9 cellular contexts compared by ENCODE assay signal in genomic region chr2:149562304-149562703, GRCh38. TPM values are rescaled to one million over a fixed set of nuclear protein-coding genes. Genes with fewer than 3 reads are reported as not detected.
DNase-seq lines count a peak whose midpoint lies in the region; ATAC-seq, FAIRE-seq and TF ChIP-seq lines count a peak whose summit lies in the region.
"Had no signal": no experiment of that assay in that cellular context is flagged by ENCODE, and none has a peak within 500 bp of the region (broad histone marks: within the 10 kb centered on the region; RNA-seq: fewer than 3 reads in every experiment).

No MANE protein-coding gene starts in this region.

- TF ChIP-seq POLR2A in K562 (conservative IDR thresholded peaks at IDR 0.05) (no peak), stomach (IDR thresholded peaks at IDR 0.05) (no peak), GM12891 (IDR thresholded peaks at IDR 0.05; ENCODE audit: low read depth, low read length) (no peak)

- in situ Hi-C loops in ACHN (cut with HindIII; ENCODE audit: low pct_ligation_motif_present, low pct_unique_long_range_greater_than_20kb, low sequenced_read_pairs): no loop called here
- in situ Hi-C loops in K562 (cut with MboI): loop anchor here (5.0 to 25.0 kb wide), 2 partner anchors 545 to 900 kb away; no protein-coding TSS in a partner anchor

- TF ChIP-seq RAD21 in K562 (CRISPR knock-in tag; conservative IDR thresholded peaks at IDR 0.05 in 1 of 2, IDR thresholded peaks at IDR 0.05 in 1 of 2): no peak

- H3K4me2 ChIP-seq in K562 (ENCODE audit: insufficient read depth, low read length): no peak overlapping the region

- no peaks in the 10 kb centered on the region for H3K79me2 ChIP-seq in K562 (ENCODE audit: control insufficient read depth, insufficient read depth, low read length)

- no peaks in the 10 kb centered on the region for H4K20me1 ChIP-seq in K562 (replicated peaks; ENCODE audit: control insufficient read depth, insufficient read depth, low read length)

- peaks cover 0 to 10% of the 10 kb centered on the region in 2 donors for H3K27me3 Mint-ChIP-seq in natural killer cell (ENCODE audit: low read depth in 2 of 2)

- H3K4me3 ChIP-seq in K562 (no peak overlapping the region), stomach (peak overlapping the region in 1 of 4 donors; percentile 12)

- H3K9me1 ChIP-seq in K562 (ENCODE audit: control insufficient read depth, insufficient read depth, low read length): no peaks in the 10 kb centered on the region

- H3K4me1 Mint-ChIP-seq in natural killer cell: peaks cover 0 to 4% of the 10 kb centered on the region in 2 donors

- WGBS in K562 (ENCODE audit: insufficient coverage, low coverage, missing lambda C conversion rate): 27% methylated on average over 2 of the region's 2 CpGs
- 9 to 20% (median 13%) methylated on average over 2 of the region's 2 CpGs for WGBS in stomach, 5 donors

- DNase-seq in ACHN: peak; percentile 23
- no peak for DNase-seq in K562 (ENCODE audit: extremely low read depth in 1 of 4, low spot score in 3 of 4)
- DNase-seq in natural killer cell: no peak
- DNase-seq in stomach: no peak
- no peak for DNase-seq in UCSD-AML1 (lab: John Stamatoyannopoulos, UW; ENCODE audit: unreplicated experiment)
- no peak for DNase-seq in GM12891 (ENCODE audit: insufficient read length, low spot score)

- H3K9me3 ChIP-seq in K562 (replicated peaks; ENCODE audit: control insufficient read depth, insufficient read depth, low read depth, low read length) (no peaks in the 10 kb centered on the region), stomach (no peaks in the 10 kb centered on the region)

- H3K9me3 Mint-ChIP-seq in natural killer cell: no peaks in the 10 kb centered on the region

- POLR2A ChIA-PET in K562 (lab: Yijun Ruan, JAX): no interaction called here

- H3K36me3 ChIP-seq in K562 (ENCODE audit: control insufficient read depth, insufficient read depth, low read length) (peaks cover 11% of the 10 kb centered on the region; the same call in 1 of the 3 replicates), stomach (peaks cover 0 to 17% (median 11%) of the 10 kb centered on the region in 4 donors)

- peaks cover 0 to 5% of the 10 kb centered on the region in 2 experiments; a peak in 1 of 5 replicates for H3K27me3 ChIP-seq in K562 (ENCODE audit: control insufficient read depth in 2 of 2, insufficient read depth in 2 of 2, low read length in 2 of 2)
- H3K27me3 ChIP-seq in stomach: no peaks in the 10 kb centered on the region

- H2AFZ ChIP-seq in K562 (ENCODE audit: low read depth, low read length): no peak overlapping the region

- no peak for TF ChIP-seq EP300 in K562 (IDR thresholded peaks at IDR 0.05; ENCODE audit: low read length)
- no peak for TF ChIP-seq EP300 in stomach (IDR thresholded peaks at IDR 0.05)

- no peak overlapping the region for H3K4me3 Mint-ChIP-seq in natural killer cell

- no peak for FAIRE-seq in K562 (lab: Jason Lieb, UNC)
- FAIRE-seq in GM12891 (lab: Jason Lieb, UNC): no peak

- no peaks in the 10 kb centered on the region for H3K36me3 Mint-ChIP-seq in natural killer cell

- BruUV-seq in K562 (replicated peaks; lab: Mats Ljungman, UMichigan): no TSS peak

- H3K4me1 ChIP-seq in K562 (replicated peaks in 1 of 2; ENCODE audit: control insufficient read depth in 2 of 2, insufficient read depth in 2 of 2, low read length in 2 of 2) (no peaks in the 10 kb centered on the region), stomach (peaks cover 0 to 36% (median 15%) of the 10 kb centered on the region in 4 donors)

- CTCF ChIA-PET in K562 (lab: Yijun Ruan, JAX; ENCODE audit: low intra/inter-chr PET ratio): interaction anchor here (0.6 to 3.2 kb wide), 2 partner anchors 22 to 545 kb away, joined by 3 to 24 read pairs; no protein-coding TSS in a partner anchor

- TF ChIP-seq CTCF in K562 (IDR thresholded peaks at IDR 0.05 in 2 of 3, conservative IDR thresholded peaks at IDR 0.05 in 1 of 3; ENCODE audit: insufficient read depth in 2 of 3, low read depth in 1 of 3, low read length in 3 of 3) (no peak), natural killer cell (IDR thresholded peaks at IDR 0.05) (no peak), stomach (IDR thresholded peaks at IDR 0.05) (no peak)

- H3K9ac ChIP-seq in K562 (ENCODE audit: insufficient read depth in 1 of 2, low read depth in 2 of 2, low read length in 2 of 2): no peak overlapping the region

- peak; percentile 76 for ATAC-seq in GM21367 (IDR thresholded peaks at IDR 0.05; ENCODE audit: unreplicated experiment)
- peak; percentile 80 for ATAC-seq in HG03565 (IDR thresholded peaks at IDR 0.05; ENCODE audit: unreplicated experiment)
- ATAC-seq in K562: no peak
- ATAC-seq in natural killer cell: no peak

- H3K27ac Mint-ChIP-seq in natural killer cell: peak overlapping the region in 1 of 2 donors; percentile 68

- H3K27ac ChIP-seq in K562 (ENCODE audit: extremely low read depth, low read depth, low read length): no peak overlapping the region
- H3K27ac ChIP-seq in stomach: peak overlapping the region in 2 of 5 donors; percentile 36 to 43
- H3K27ac ChIP-seq: C4-2B had no signal

- intact Hi-C loops in K562 (cut with micrococcal nuclease): loop anchor here (10.0 kb wide), 3 partner anchors 248 to 918 kb away; partner anchors contain the start of gene EPC2
- intact Hi-C loops in natural killer cell (cut with micrococcal nuclease): loop anchor here (5.0 kb wide), 1 partner anchor 1625 kb away; no protein-coding TSS in a partner anchor
- intact Hi-C loops in stomach (cut with DNase I; ENCODE audit: low total_unique reads): loop anchor here (5.0 kb wide), 1 partner anchor 540 kb away; no protein-coding TSS in a partner anchor

TF ChIP-seq in K562, 482 proteins besides CTCF, POLR2A, EP300 and RAD21 (continues in another document):
- TF ChIP-seq ZNF184 (CRISPR knock-in tag; IDR thresholded peaks at IDR 0.05) (no peak), ATF1 (CRISPR knock-in tag; IDR thresholded peaks at IDR 0.05) (no peak), ATF1 (tag; IDR thresholded peaks at IDR 0.05) (no peak), FOXK2 (conservative IDR thresholded peaks at IDR 0.05 in 1 of 2, IDR thresholded peaks at IDR 0.05 in 1 of 2; ENCODE audit: low read depth in 2 of 2) (0 out of 4 replicates have a peak, but pooled peaks of 1 of the 2 experiments have one; percentile 39), FOXA3 (CRISPR knock-in tag; conservative IDR thresholded peaks at IDR 0.05 in 1 of 2, IDR thresholded peaks at IDR 0.05 in 1 of 2) (peak; percentile 85 to 86; a peak in 3 of 4 replicates), MYNN (IDR thresholded peaks at IDR 0.05) (no peak), MYNN (CRISPR knock-in tag; IDR thresholded peaks at IDR 0.05) (no peak), HMBOX1 (IDR thresholded peaks at IDR 0.05) (peak; percentile 41; the same call in 1 of the 2 replicates)

TF ChIP-seq in GM12891, 5 proteins besides CTCF, POLR2A, EP300 and RAD21:
- TF ChIP-seq POU2F2 (IDR thresholded peaks at IDR 0.05; ENCODE audit: low read depth, low read length): no peak
- TF ChIP-seq PAX5 (IDR thresholded peaks at IDR 0.05; ENCODE audit: insufficient read depth, low read length, severe bottlenecking): no peak
- TF ChIP-seq TAF1 (IDR thresholded peaks at IDR 0.05; ENCODE audit: low read depth, low read length): no peak
- TF ChIP-seq POLR2AphosphoS5 (IDR thresholded peaks at IDR 0.05; ENCODE audit: low read depth, low read length): no peak
- TF ChIP-seq SPI1 (IDR thresholded peaks at IDR 0.05; ENCODE audit: low read depth, low read length): no peak

RNA-seq across cellular contexts. Expression of gene MMADHC, which starts 25.3 kb away (rescaled TPM):
- 40.5 and 87.9 TPM in 2 replicates for total RNA-seq in K562 (2011; cell fraction: chromatin; rRNA removed; ENCODE audit: low replicate concordance)
- 30.2 and 36.1 TPM in 2 replicates for total RNA-seq in K562 (2011; cell fraction: nucleolus; rRNA removed)
- total RNA-seq in K562 (2011; cell fraction: nucleoplasm; rRNA removed): 71.1 and 78.1 TPM in 2 replicates
- total RNA-seq in K562 (2014; rRNA removed) (158 and 187 TPM in 2 replicates), K562 (2014; rRNA removed; fragmentation: Illumina TruSeq; extraction: Trizol) (393 and 449 TPM in 2 replicates), K562 (2015; rRNA removed; fragmentation: Illumina TruSeq; extraction: Trizol) (258 and 284 TPM in 2 replicates), K562 (2021) (237 and 256 TPM in 2 replicates), natural killer cell (10 to 100 TPM; 59.6 to 73.9 (median 65.7) TPM), stomach (100 to 1,000 TPM in 1 of 5 donors, 10 to 100 TPM in 4; 34.1 to 129 (median 61.8) TPM)
- polyA plus RNA-seq in K562 (2011; rRNA removed) (175 and 270 TPM in 2 replicates), K562 (2014; fragmentation: Illumina TruSeq; extraction: Trizol) (271 and 289 TPM in 2 replicates), K562 (2014; fragmentation: Nextera tagmentation; extraction: Ambion mirVana) (100 to 1,000 TPM; 729 to 850 TPM), K562 (2014; rRNA removed) (202 and 223 TPM in 2 replicates), stomach (100 to 1,000 TPM in 1 of 3 donors, 10 to 100 TPM in 2; 64.2 to 116 (median 82.7) TPM)
- 61.6 and 110 TPM in 2 replicates for polyA plus RNA-seq in K562 (2011; cell fraction: cytosol; rRNA removed)
- polyA plus RNA-seq in K562 (2011; cell fraction: nucleus; rRNA removed): 33.5 and 55.7 TPM in 2 replicates
- 228 and 267 TPM in 2 replicates for polyA plus RNA-seq in K562 (2012)
- 309 and 346 TPM in 2 replicates for polyA minus RNA-seq in K562 (2011; rRNA and poly(A)+ RNA removed)
- polyA minus RNA-seq in K562 (2011; cell fraction: cytosol; rRNA and poly(A)+ RNA removed): 79.4 and 123 TPM in 2 replicates
- 48.5 and 95.6 TPM in 2 replicates for polyA minus RNA-seq in K562 (2011; cell fraction: nucleus; rRNA and poly(A)+ RNA removed)
- 101 TPM for polyA plus RNA-seq in GM12891 (2012; ENCODE audit: low read depth, missing spikeins)

Comparison
In these comparisons a context has a peak if more than half of its experiments do, and no peak if none do; other contexts are left out.
1. ATAC-seq: peak in GM21367 (single experiment) and HG03565 (single experiment); none in K562 (single experiment) and natural killer cell (0 of 3).